In genomic region chr14:22479781-22480464, GRCh38 we compare ENCODE assay signal across 14 cellular contexts.
DNase-seq lines count a peak whose midpoint lies in the region; ATAC-seq lines count a peak whose summit lies in the region.
"Had no signal": no experiment of that assay in that cellular context is flagged by ENCODE, and none has a peak within 500 bp of the region (broad histone marks: within the 10 kb centered on the region; RNA-seq: fewer than 3 reads in every experiment).

No MANE protein-coding gene starts in this region.

- no peaks in the 10 kb centered on the region for H3K9me3 Mint-ChIP-seq in activated CD4-positive, alpha-beta T cell treated with anti-CD3 and anti-CD28 coated beads, Interleukin-2, amount 10 ng/mL, durations not matched to agents 7 days and 5 days
- H3K9me3 Mint-ChIP-seq in stimulated activated effector memory CD8-positive, alpha-beta T cell treated with anti-CD3 and anti-CD28 coated beads, Interleukin-12 subunit alpha, Interleukin-12 subunit beta, amount 100 ng/mL, for 72 hours, result no peaks in the 10 kb centered on the region

- no peaks in the 10 kb centered on the region for H3K4me1 Mint-ChIP-seq in activated CD4-positive, alpha-beta T cell treated with anti-CD3 and anti-CD28 coated beads, Interleukin-2, amount 10 ng/mL, durations not matched to agents 7 days and 5 days
- H3K4me1 Mint-ChIP-seq in stimulated activated effector memory CD8-positive, alpha-beta T cell treated with anti-CD3 and anti-CD28 coated beads, Interleukin-12 subunit alpha, Interleukin-12 subunit beta, amount 100 ng/mL, for 72 hours, result no peaks in the 10 kb centered on the region

- H3K27me3 Mint-ChIP-seq in activated CD4-positive, alpha-beta T cell treated with anti-CD3 and anti-CD28 coated beads, Interleukin-2, amount 10 ng/mL, durations not matched to agents 7 days and 5 days, result no peaks in the 10 kb centered on the region

- H3K4me3 Mint-ChIP-seq in activated CD4-positive, alpha-beta T cell treated with anti-CD3 and anti-CD28 coated beads, Interleukin-2, amount 10 ng/mL, durations not matched to agents 7 days and 5 days, result peak overlapping the region; percentile 72
- peak overlapping the region; percentile 32 for H3K4me3 Mint-ChIP-seq in stimulated activated effector memory CD8-positive, alpha-beta T cell treated with anti-CD3 and anti-CD28 coated beads, Interleukin-12 subunit alpha, Interleukin-12 subunit beta, amount 100 ng/mL, for 72 hours

- peaks cover 19% of the 10 kb centered on the region for H3K36me3 Mint-ChIP-seq in activated CD4-positive, alpha-beta T cell treated with anti-CD3 and anti-CD28 coated beads, Interleukin-2, amount 10 ng/mL, durations not matched to agents 7 days and 5 days (ENCODE audit: low read depth)
- peaks cover 34% of the 10 kb centered on the region for H3K36me3 Mint-ChIP-seq in stimulated activated effector memory CD8-positive, alpha-beta T cell treated with anti-CD3 and anti-CD28 coated beads, Interleukin-12 subunit alpha, Interleukin-12 subunit beta, amount 100 ng/mL, for 72 hours

- no peak for ATAC-seq in stimulated activated effector memory CD8-positive, alpha-beta T cell treated with anti-CD3 and anti-CD28 coated beads, Interleukin-12 subunit alpha, Interleukin-12 subunit beta, amount 100 ng/mL, for 72 hours
- ATAC-seq: left lobe of liver had no signal

- CTCF ChIA-PET in activated CD4-positive, alpha-beta T cell treated with anti-CD3 and anti-CD28 coated beads, Interleukin-2, amount 10 ng/mL, durations not matched to agents 7 days and 5 days (lab: Charles Lee), result no interaction called here

- DNase-seq in activated CD4-positive, alpha-beta T cell treated with anti-CD3 and anti-CD28 coated beads, Interleukin-2, amount 10 ng/mL, durations not matched to agents 7 days and 5 days, result no peak
- no peak for DNase-seq in activated CD4-positive, alpha-beta T cell treated with anti-CD3 and anti-CD28 coated beads for 48 hours
- DNase-seq in NCI-H69 (lab: John Stamatoyannopoulos, UW) (peak; percentile 11), astrocyte of the hippocampus (ENCODE audit: low read depth, low spot score) (peak; percentile 34), KG1 (lab: John Stamatoyannopoulos, UW) (no peak), NCI-H345 treated with DMSO at 0.1 percent for 48 hours (lab: John Stamatoyannopoulos, UW; ENCODE audit: unreplicated experiment) (no peak), NOMO-1 treated with DMSO at 0.1 percent for 48 hours (lab: John Stamatoyannopoulos, UW; ENCODE audit: unreplicated experiment) (no peak)
- no peak for DNase-seq in stimulated activated effector memory CD8-positive, alpha-beta T cell treated with anti-CD3 and anti-CD28 coated beads, Interleukin-12 subunit alpha, Interleukin-12 subunit beta, amount 100 ng/mL, for 72 hours (ENCODE audit: low spot score in 2 of 2)
- DNase-seq: activated CD4-positive, alpha-beta T cell treated with anti-CD3 and anti-CD28 coated beads, Interleukin-2, amount 50 U/mL, for 1 hour; anterior cingulate cortex; head of caudate nucleus; NCI-H146; NCI-H774 had no signal

- POLR2A ChIA-PET in activated CD4-positive, alpha-beta T cell treated with anti-CD3 and anti-CD28 coated beads, Interleukin-2, amount 10 ng/mL, durations not matched to agents 7 days and 5 days (lab: Charles Lee), result no interaction called here

- H3K27ac Mint-ChIP-seq in activated CD4-positive, alpha-beta T cell treated with anti-CD3 and anti-CD28 coated beads, Interleukin-2, amount 10 ng/mL, durations not matched to agents 7 days and 5 days, result peak overlapping the region; percentile 76
- no peak overlapping the region for H3K27ac Mint-ChIP-seq in stimulated activated effector memory CD8-positive, alpha-beta T cell treated with anti-CD3 and anti-CD28 coated beads, Interleukin-12 subunit alpha, Interleukin-12 subunit beta, amount 100 ng/mL, for 72 hours

Comparison
In these comparisons a context has a peak if more than half of its experiments do, and no peak if none do; other contexts are left out.
1. DNase-seq: peak in NCI-H69 (single experiment) and astrocyte of the hippocampus (single experiment); none in activated CD4-positive, alpha-beta T cell treated with anti-CD3 and anti-CD28 coated beads, Interleukin-2, amount 10 ng/mL, durations not matched to agents 7 days and 5 days (single experiment), activated CD4-positive, alpha-beta T cell treated with anti-CD3 and anti-CD28 coated beads for 48 hours (single experiment), stimulated activated effector memory CD8-positive, alpha-beta T cell treated with anti-CD3 and anti-CD28 coated beads, Interleukin-12 subunit alpha, Interleukin-12 subunit beta, amount 100 ng/mL, for 72 hours (0 of 2), KG1 (single experiment), NCI-H345 treated with DMSO at 0.1 percent for 48 hours (single experiment) and NOMO-1 treated with DMSO at 0.1 percent for 48 hours (single experiment).